In genomic region chrX:131136776-131137175, GRCh38 we compare ENCODE assay signal across 21 cellular contexts.
"Had no signal": no experiment of that assay in that cellular context is flagged by ENCODE, and none has a peak within 500 bp of the region (broad histone marks: within the 10 kb centered on the region; RNA-seq: fewer than 3 reads in every experiment).

No MANE protein-coding gene starts in this region.

- H3K4me3 ChIP-seq: coronary artery, dorsolateral prefrontal cortex, esophagus muscularis mucosa, gastroesophageal sphincter, heart left ventricle, hepatocyte, left lung, lower lobe of right lung, mucosa of descending colon had no signal

- DNase-seq: dermis blood vessel endothelial cell; dorsolateral prefrontal cortex; effector CD8-positive, alpha-beta T cell; effector memory CD8-positive, alpha-beta T cell; endodermal cell; foreskin keratinocyte; heart left ventricle; hypothalamus; immature natural killer cell; left cardiac atrium; left lung; left ventricle myocardium superior; lower lobe of right lung; mesenchymal stem cell; mucosa of descending colon; naive B cell had no signal

- H3K27ac ChIP-seq: coronary artery, dorsolateral prefrontal cortex, esophagus muscularis mucosa, foreskin keratinocyte, gastroesophageal sphincter, heart left ventricle, hepatocyte, left lung, lower lobe of right lung had no signal

- FAIRE-seq: keratinocyte had no signal

- ATAC-seq: effector memory CD8-positive, alpha-beta T cell; foreskin keratinocyte; gastroesophageal sphincter; heart left ventricle; left cardiac atrium; left lung; left ventricle myocardium superior; lower lobe of right lung; mucosa of descending colon had no signal

- H3K9me3 ChIP-seq: esophagus muscularis mucosa, gastroesophageal sphincter, left lung, lower lobe of right lung, mucosa of descending colon had no signal

- H3K4me2 ChIP-seq: hepatocyte had no signal

- H3K4me1 ChIP-seq: esophagus muscularis mucosa, foreskin keratinocyte, gastroesophageal sphincter, heart left ventricle, left lung, lower lobe of right lung had no signal
